16 cellular contexts compared by ENCODE assay signal in the genomic region with DNA sequence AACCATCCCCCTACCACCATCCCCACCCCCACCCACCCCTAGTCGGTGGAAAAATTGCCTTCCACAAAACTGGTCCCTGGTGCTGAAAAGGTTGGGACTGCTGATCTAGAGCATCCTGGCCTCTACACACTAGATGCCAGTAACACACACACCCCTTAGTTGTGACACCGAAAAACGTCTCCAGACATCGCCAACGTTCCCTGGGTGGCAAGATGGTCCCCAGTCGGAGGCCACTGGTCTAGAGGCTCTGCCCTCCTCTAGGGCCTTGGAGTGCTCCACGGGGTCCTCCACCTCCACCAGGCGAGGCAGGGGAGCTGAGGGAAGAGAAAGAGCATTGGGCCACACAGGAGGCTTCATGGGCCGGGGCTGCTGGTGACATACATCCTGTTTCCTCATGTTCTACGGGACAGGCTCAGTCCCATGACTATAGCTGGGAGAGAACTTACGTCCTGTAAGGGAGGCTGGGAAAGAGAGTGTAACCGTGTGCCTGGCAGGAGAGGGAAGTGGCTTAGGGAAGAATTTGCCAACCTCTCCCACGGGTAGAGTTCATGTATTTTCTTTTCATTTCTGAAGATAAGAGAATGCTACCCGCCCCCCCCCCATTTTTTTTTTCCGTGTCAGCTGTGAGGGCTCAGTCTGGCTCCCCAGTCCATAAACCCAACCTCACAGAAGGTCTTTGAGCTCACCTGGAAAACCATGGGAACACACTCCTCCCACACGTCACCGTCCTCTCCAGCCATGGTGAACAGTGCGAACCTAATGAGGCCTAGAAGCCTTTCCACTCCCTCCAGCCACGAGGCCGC.
A peak's percentile ranks its signal among the peaks of the same experiment; 100 is the strongest.
DNase-seq lines count a peak whose midpoint lies in the region; ATAC-seq and TF ChIP-seq lines count a peak whose summit lies in the region.
"Had no signal": no experiment of that assay in that cellular context is flagged by ENCODE, and none has a peak within 500 bp of the region (broad histone marks: within the 10 kb centered on the region; RNA-seq: fewer than 3 reads in every experiment).

No MANE protein-coding gene starts in this region.

- ATAC-seq in GM18858 (IDR thresholded peaks at IDR 0.05; ENCODE audit: unreplicated experiment) (no peak), esophagus mucosa (no peak)
- ATAC-seq: CD8-positive, alpha-beta T cell; GM12878 had no signal

- H2BK5ac ChIP-seq in mesenchymal stem cell (ENCODE audit: low read depth, low read length, poor library complexity, severe bottlenecking), result no peak overlapping the region

- no peak overlapping the region for H2AFZ ChIP-seq in mesenchymal stem cell (ENCODE audit: low read depth, low read length)
- H2AFZ ChIP-seq: GM23248 had no signal

- H3K18ac ChIP-seq in mesenchymal stem cell (ENCODE audit: low read depth in 1 of 2, low read length in 2 of 2), result no peak overlapping the region

- H3K27ac Mint-ChIP-seq in brain, result peak overlapping the region in 3 of 5 experiments; percentile 35 to 88 (median 87)
- H3K27ac Mint-ChIP-seq in neural crest cell (ENCODE audit: unreplicated experiment), result peak overlapping the region; percentile 81
- H3K27ac Mint-ChIP-seq: B cell; CD8-positive, alpha-beta T cell had no signal

- H2BK12ac ChIP-seq in mesenchymal stem cell (ENCODE audit: low read length in 2 of 2), result no peak overlapping the region

- no peaks in the 10 kb centered on the region for H3K36me3 Mint-ChIP-seq in brain
- no peaks in the 10 kb centered on the region for H3K36me3 Mint-ChIP-seq in neural crest cell (ENCODE audit: low read depth)
- H3K36me3 Mint-ChIP-seq: CD8-positive, alpha-beta T cell had no signal

- H3K4ac ChIP-seq in mesenchymal stem cell (ENCODE audit: low read depth in 1 of 2, low read length in 2 of 2), result no peak overlapping the region

- H4K8ac ChIP-seq in mesenchymal stem cell (ENCODE audit: low read length), result no peak overlapping the region

- H3K79me1 ChIP-seq in mesenchymal stem cell (replicated peaks; ENCODE audit: low read length, poor library complexity, severe bottlenecking), result no peaks in the 10 kb centered on the region

- H3K23ac ChIP-seq in mesenchymal stem cell (ENCODE audit: low read length in 2 of 2), result no peak overlapping the region

- DNase-seq in mesenchymal stem cell (no peak), neural crest cell (ENCODE audit: low read depth, low spot score) (no peak)
- no peak for DNase-seq in effector CD8-positive, alpha-beta T cell (lab: John Stamatoyannopoulos, UW)
- DNase-seq: Calu3; CD8-positive, alpha-beta T cell; DMS79 treated with DMSO at 0.1 percent for 48 hours; GF-D8; GM23248; HCEC 1CT had no signal

- H3K4me3 Mint-ChIP-seq in brain, result no peak overlapping the region
- no peak overlapping the region for H3K4me3 Mint-ChIP-seq in neural crest cell
- H3K4me3 Mint-ChIP-seq: B cell; CD8-positive, alpha-beta T cell had no signal

- no peak overlapping the region for H3K9ac ChIP-seq in mesenchymal stem cell (ENCODE audit: low read length)
- H3K9ac ChIP-seq: BLaER1 treated with 17β-estradiol and CSF1 and Interleukin-3, amounts not matched to agents 10 nM and 100 nM; GM23248 had no signal

- no peak overlapping the region for H3K27ac ChIP-seq in mesenchymal stem cell (ENCODE audit: low read length, poor library complexity, severe bottlenecking)
- H3K27ac ChIP-seq: GM23248, HL-60 had no signal

- H3K4me2 ChIP-seq in mesenchymal stem cell (ENCODE audit: low read length, poor library complexity, severe bottlenecking), result no peak overlapping the region

- H3K4me3 ChIP-seq in mesenchymal stem cell (ENCODE audit: insufficient read depth in 1 of 2, low read depth in 1 of 2, low read length in 2 of 2), result no peak overlapping the region
- H3K4me3 ChIP-seq: BLaER1 treated with 17β-estradiol and CSF1 and Interleukin-3, amounts not matched to agents 10 nM and 100 nM; GM12878; GM23248 had no signal

- no peak overlapping the region for H3K14ac ChIP-seq in mesenchymal stem cell (ENCODE audit: low read length in 2 of 2)

- WGBS in mesenchymal stem cell, result 85% methylated on average over 19 of the region's 20 CpGs

- peaks cover 6% of the 10 kb centered on the region for H3K27me3 Mint-ChIP-seq in brain
- no peaks in the 10 kb centered on the region for H3K27me3 Mint-ChIP-seq in neural crest cell (ENCODE audit: low read depth)

- peaks cover 56% of the 10 kb centered on the region for H3K4me1 Mint-ChIP-seq in brain
- H3K4me1 Mint-ChIP-seq in neural crest cell, result peaks cover 63% of the 10 kb centered on the region
- H3K4me1 Mint-ChIP-seq: B cell had no signal

- H3K9me3 ChIP-seq in mesenchymal stem cell (ENCODE audit: control insufficient read depth, low read length), result no peaks in the 10 kb centered on the region

- no peak overlapping the region for H2BK15ac ChIP-seq in mesenchymal stem cell (ENCODE audit: low read depth, poor library complexity, severe bottlenecking)

- H3K4me1 ChIP-seq in mesenchymal stem cell (ENCODE audit: control insufficient read depth, insufficient read depth, low read depth, low read length), result peaks cover 30% of the 10 kb centered on the region

- TF ChIP-seq CTCF in brain (conservative IDR thresholded peaks at IDR 0.05) (no peak), neural crest cell (conservative IDR thresholded peaks at IDR 0.05) (no peak)

- H2BK120ac ChIP-seq in mesenchymal stem cell (ENCODE audit: low read depth, low read length), result no peak overlapping the region

- no peak overlapping the region for H4K91ac ChIP-seq in mesenchymal stem cell (ENCODE audit: low read length)

- H3K27me3 ChIP-seq in mesenchymal stem cell (ENCODE audit: control insufficient read depth in 1 of 2, insufficient read depth in 1 of 2, low read length in 2 of 2), result peaks cover 19 to 32% of the 10 kb centered on the region in 2 experiments
- H3K27me3 ChIP-seq: BLaER1 treated with 17β-estradiol and CSF1 and Interleukin-3, amounts not matched to agents 10 nM and 100 nM had no signal

- H3K36me3 ChIP-seq in mesenchymal stem cell (ENCODE audit: control insufficient read depth in 1 of 2, insufficient read depth in 2 of 2, low read depth in 1 of 2, low read length in 2 of 2), result no peaks in the 10 kb centered on the region
- H3K36me3 ChIP-seq: BLaER1 treated with 17β-estradiol and CSF1 and Interleukin-3, amounts not matched to agents 10 nM and 100 nM had no signal

- peak overlapping the region; percentile 81 for H2AK5ac ChIP-seq in mesenchymal stem cell (ENCODE audit: low read length, severe bottlenecking)

- H3K9me3 Mint-ChIP-seq in brain (peaks cover 0 to 13% (median 7%) of the 10 kb centered on the region in 5 experiments), neural crest cell (peaks cover 11% of the 10 kb centered on the region)
- H3K9me3 Mint-ChIP-seq: CD8-positive, alpha-beta T cell had no signal
